ENCODE assay signal across 22 cellular contexts in the genomic region with DNA sequence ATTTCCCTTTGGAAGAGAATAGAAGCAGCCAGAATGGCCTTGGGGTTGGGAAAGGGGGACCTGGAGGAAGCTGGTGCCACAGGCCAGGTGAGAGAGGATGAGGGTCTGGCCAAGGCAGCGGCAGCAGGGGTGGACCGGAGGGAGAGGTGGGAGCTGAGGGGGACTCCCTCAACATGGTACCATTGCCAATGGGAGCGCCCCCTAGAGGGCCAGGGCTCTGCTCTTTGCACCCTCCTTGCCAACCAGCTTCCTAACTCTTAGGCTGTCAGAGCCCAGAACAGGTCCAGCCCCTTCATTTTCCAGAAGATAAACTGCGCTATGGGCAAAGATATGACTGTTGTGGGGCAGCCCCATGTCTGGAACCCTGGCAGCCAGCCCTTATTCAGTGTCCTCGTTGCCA.
DNase-seq lines count a peak whose midpoint lies in the region; ATAC-seq, FAIRE-seq and TF ChIP-seq lines count a peak whose summit lies in the region.
"Had no signal": no experiment of that assay in that cellular context is flagged by ENCODE, and none has a peak within 500 bp of the region (broad histone marks: within the 10 kb centered on the region; RNA-seq: fewer than 3 reads in every experiment).

No MANE protein-coding gene starts in this region.

- H3K9me3 ChIP-seq in breast epithelium (no peaks in the 10 kb centered on the region), H1 (ENCODE audit: insufficient read depth in 2 of 2, low read depth in 1 of 2, low read length in 1 of 2) (no peaks in the 10 kb centered on the region)

- no peaks in the 10 kb centered on the region for H3K36me3 ChIP-seq in breast epithelium
- H3K36me3 ChIP-seq in H1 (ENCODE audit: control insufficient read depth in 2 of 4, insufficient read depth in 4 of 4, low read length in 3 of 4), result no peaks in the 10 kb centered on the region; a peak in 1 of 8 replicates

- TF ChIP-seq POLR2A in breast epithelium (IDR thresholded peaks at IDR 0.05) (no peak), NB4 (IDR thresholded peaks at IDR 0.05; ENCODE audit: extremely low read depth, insufficient read length) (no peak), H1 (IDR thresholded peaks at IDR 0.05; ENCODE audit: control extremely low read depth in 1 of 2, low read depth in 2 of 2, low read length in 2 of 2) (no peak)

- H2AFZ ChIP-seq in H1 (ENCODE audit: low read length), result no peak overlapping the region

- H3K4me1 ChIP-seq in breast epithelium, result no peaks in the 10 kb centered on the region
- peaks cover 0 to 7% (median 2%) of the 10 kb centered on the region in 4 experiments; a peak in 2 of 7 replicates for H3K4me1 ChIP-seq in H1 (replicated peaks in 1 of 4; ENCODE audit: control insufficient read depth in 3 of 4, insufficient read depth in 4 of 4, low read length in 3 of 4)

- no peak overlapping the region for H2BK120ac ChIP-seq in H1 (replicated peaks; ENCODE audit: low read depth, low read length)

- H3K79me2 ChIP-seq in H1 (ENCODE audit: control insufficient read depth in 1 of 2, insufficient read depth in 2 of 2, low read length in 2 of 2), result no peaks in the 10 kb centered on the region

- no peak for DNase-seq in MCF 10A (ENCODE audit: unreplicated experiment)
- DNase-seq in breast epithelium (ENCODE audit: low spot score in 2 of 2), result no peak
- no peak for DNase-seq in NB4 (ENCODE audit: low read depth)
- DNase-seq in H1 (ENCODE audit: low read depth in 1 of 2, low spot score in 2 of 2), result peak in 1 of 2 experiments; percentile 83
- DNase-seq in mucosa of gallbladder (ENCODE audit: low spot score), result no peak
- DNase-seq in glutamatergic neuron, result no peak
- no peak for DNase-seq in NCI-H1417 (lab: John Stamatoyannopoulos, UW)
- no peak for DNase-seq in activated CD8-positive, alpha-beta T cell treated with anti-CD3 and anti-CD28 coated beads, Interleukin-2, amount 10 ng/mL, durations not matched to agents 7 days and 5 days
- DNase-seq: activated CD4-positive, CD25-positive, alpha-beta regulatory T cell treated with anti-CD3 and anti-CD28 coated beads, Interleukin-2, amount 50 U/mL, for 72 hours; activated effector memory CD4-positive, alpha-beta T cell treated with Interleukin-2 at 50 U/mL for 16 hours; CD4-positive, CD25-positive, alpha-beta regulatory T cell; central memory CD4-positive, alpha-beta T cell; DMS153; KG1; NCI-H1436; NK-92 treated with Interleukin-12 subunit alpha and Interleukin-12 subunit beta, amount 100 ng/mL, for 24 hours; right cardiac atrium; T-helper 17 cell had no signal

- H3K27me3 ChIP-seq in breast epithelium, result no peaks in the 10 kb centered on the region
- H3K27me3 ChIP-seq in H1 (replicated peaks in 1 of 4; ENCODE audit: control insufficient read depth in 3 of 4, extremely low read depth in 1 of 4, insufficient read depth in 3 of 4, low read length in 3 of 4), result no peaks in the 10 kb centered on the region

- no peak overlapping the region for H2BK12ac ChIP-seq in H1 (ENCODE audit: low read depth, low read length)

- no peak overlapping the region for H2BK15ac ChIP-seq in H1 (ENCODE audit: low read length)

- intact Hi-C loops in MCF 10A (cut with micrococcal nuclease) (no loop called here), breast epithelium (cut with DNase I; ENCODE audit: low total_unique reads) (no loop called here)

- H3K27me3 Mint-ChIP-seq in MCF 10A (ENCODE audit: insufficient read depth, unreplicated experiment), result peaks cover 39% of the 10 kb centered on the region
- H3K27me3 Mint-ChIP-seq in glutamatergic neuron (ENCODE audit: unreplicated experiment), result peaks cover 4% of the 10 kb centered on the region
- peaks cover 6% of the 10 kb centered on the region for H3K27me3 Mint-ChIP-seq in activated CD8-positive, alpha-beta T cell treated with anti-CD3 and anti-CD28 coated beads, Interleukin-2, amount 10 ng/mL, durations not matched to agents 7 days and 5 days (ENCODE audit: low read depth)

- no peak overlapping the region for H3K4ac ChIP-seq in H1 (replicated peaks; ENCODE audit: insufficient read length, low read depth, low read length)

- no peak overlapping the region for H3K4me3 ChIP-seq in breast epithelium
- H3K4me3 ChIP-seq in NB4 (ENCODE audit: low read depth, low read length), result no peak overlapping the region
- no peak overlapping the region for H3K4me3 ChIP-seq in H1 (ENCODE audit: extremely low read depth in 1 of 4, insufficient read depth in 2 of 4, low read depth in 3 of 4, low read length in 4 of 4)

- H3K4me1 Mint-ChIP-seq in MCF 10A (ENCODE audit: insufficient read depth, unreplicated experiment), result no peaks in the 10 kb centered on the region
- peaks cover 1% of the 10 kb centered on the region for H3K4me1 Mint-ChIP-seq in glutamatergic neuron (ENCODE audit: low read depth, unreplicated experiment)
- no peaks in the 10 kb centered on the region for H3K4me1 Mint-ChIP-seq in activated CD8-positive, alpha-beta T cell treated with anti-CD3 and anti-CD28 coated beads, Interleukin-2, amount 10 ng/mL, durations not matched to agents 7 days and 5 days (ENCODE audit: low read depth)
- H3K4me1 Mint-ChIP-seq: CD4-positive, CD25-positive, alpha-beta regulatory T cell had no signal

- H3K27ac ChIP-seq in breast epithelium (no peak overlapping the region), H1 (ENCODE audit: low read depth, low read length) (no peak overlapping the region)
- H3K27ac ChIP-seq: HL-60 had no signal

- H4K91ac ChIP-seq in H1 (replicated peaks; ENCODE audit: insufficient read length, low read length), result no peak overlapping the region

- WGBS in H1 (ENCODE audit: extremely low coverage in 1 of 2, insufficient coverage in 1 of 2, insufficient read length in 1 of 2, insufficient replicate concordance in 2 of 2, low coverage in 1 of 2, low lambda C conversion rate in 2 of 2, missing lambda C conversion rate in 1 of 2), 2 experiments, result 69% methylated on average over 5 of the region's 5 CpGs; no CpG with 5 or more reads in 1 of the 2 experiments

- no TSS peak for BruUV-seq in MCF 10A (replicated peaks; lab: Mats Ljungman, UMichigan)

- H3K4me3 Mint-ChIP-seq in MCF 10A (ENCODE audit: unreplicated experiment) (no peak overlapping the region), glutamatergic neuron (ENCODE audit: unreplicated experiment) (no peak overlapping the region)
- H3K4me3 Mint-ChIP-seq in activated CD8-positive, alpha-beta T cell treated with anti-CD3 and anti-CD28 coated beads, Interleukin-2, amount 10 ng/mL, durations not matched to agents 7 days and 5 days, result no peak overlapping the region
- H3K4me3 Mint-ChIP-seq: CD4-positive, CD25-positive, alpha-beta regulatory T cell; stimulated activated naive CD8-positive, alpha-beta T cell treated with anti-CD3 and anti-CD28 coated beads, Interleukin-15, Interleukin-2, amounts not matched to agents 100 ng/mL and 50 ng/mL, for 24 hours; T-helper 17 cell; type B pancreatic cell had no signal

- no peak for ATAC-seq in activated CD8-positive, alpha-beta T cell treated with anti-CD3 and anti-CD28 coated beads, Interleukin-2, amount 10 ng/mL, durations not matched to agents 7 days and 5 days
- ATAC-seq: T-helper 17 cell had no signal

- no peak overlapping the region for H4K5ac ChIP-seq in H1 (ENCODE audit: insufficient read length, low read depth, low read length)

- H3K23me2 ChIP-seq in H1 (ENCODE audit: low read depth, low read length), result no peaks in the 10 kb centered on the region

- CTCF ChIA-PET in MCF 10A (lab: Yijun Ruan, JAX) (interaction anchor here (0.7 to 3.7 kb wide), 3 partner anchors 12 to 305 kb away, joined by 3 to 25 read pairs (median 6); no protein-coding TSS in a partner anchor), H1 (lab: Charles Lee; ENCODE audit: partially characterized antibody) (interaction anchor here (0.6 to 17.4 kb wide), 56 partner anchors 11 to 760 kb away, joined by 3 to 300 read pairs (median 5); a partner anchor contains a TSS)
- CTCF ChIA-PET in activated CD8-positive, alpha-beta T cell treated with anti-CD3 and anti-CD28 coated beads, Interleukin-2, amount 10 ng/mL, durations not matched to agents 7 days and 5 days (lab: Charles Lee), result interaction anchor here (1.2 to 2.3 kb wide), 3 partner anchors 10 to 36 kb away, joined by 3 to 8 read pairs (median 4); no protein-coding TSS in a partner anchor

- TF ChIP-seq RAD21 in H1 (IDR thresholded peaks at IDR 0.05 in 1 of 2, conservative IDR thresholded peaks at IDR 0.05 in 1 of 2; ENCODE audit: low read depth in 2 of 2, low read length in 2 of 2), result peak; percentile 24 to 45; a peak in 3 of 4 replicates

- H3K18ac ChIP-seq in H1 (ENCODE audit: extremely low read depth, low read length), result no peak overlapping the region

- no peak overlapping the region for H2BK5ac ChIP-seq in H1 (ENCODE audit: low read depth, low read length)

- H3K23ac ChIP-seq in H1 (ENCODE audit: insufficient read length), result no peak overlapping the region

- no peak overlapping the region for H3K56ac ChIP-seq in H1 (replicated peaks; ENCODE audit: insufficient read length, low read depth, low read length)

- POLR2A ChIA-PET in MCF 10A (lab: Yijun Ruan, JAX) (no interaction called here), H1 (lab: Charles Lee; ENCODE audit: partially characterized antibody) (no interaction called here)
- POLR2A ChIA-PET in activated CD8-positive, alpha-beta T cell treated with anti-CD3 and anti-CD28 coated beads, Interleukin-2, amount 10 ng/mL, durations not matched to agents 7 days and 5 days (lab: Charles Lee), result no interaction called here

- FAIRE-seq in H1 (lab: Jason Lieb, UNC), result no peak
- FAIRE-seq: A204.1 had no signal

- no peak for TF ChIP-seq EP300 in H1 (IDR thresholded peaks at IDR 0.05; ENCODE audit: borderline replicate concordance in 1 of 2, low read depth in 2 of 2, low read length in 2 of 2)

- H3K4me2 ChIP-seq in H1 (ENCODE audit: insufficient read depth in 1 of 2, low read depth in 2 of 2, low read length in 2 of 2), result no peak overlapping the region

- H3K9me3 Mint-ChIP-seq in MCF 10A (ENCODE audit: unreplicated experiment) (no peaks in the 10 kb centered on the region), glutamatergic neuron (ENCODE audit: unreplicated experiment) (peaks cover 1% of the 10 kb centered on the region)
- no peaks in the 10 kb centered on the region for H3K9me3 Mint-ChIP-seq in activated CD8-positive, alpha-beta T cell treated with anti-CD3 and anti-CD28 coated beads, Interleukin-2, amount 10 ng/mL, durations not matched to agents 7 days and 5 days (ENCODE audit: insufficient read depth)
- H3K9me3 Mint-ChIP-seq: CD4-positive, CD25-positive, alpha-beta regulatory T cell; stimulated activated naive CD8-positive, alpha-beta T cell treated with anti-CD3 and anti-CD28 coated beads, Interleukin-15, Interleukin-2, amounts not matched to agents 100 ng/mL and 50 ng/mL, for 24 hours; type B pancreatic cell had no signal

- H3K27ac Mint-ChIP-seq in MCF 10A (ENCODE audit: low read depth, unreplicated experiment) (no peak overlapping the region), glutamatergic neuron (ENCODE audit: unreplicated experiment) (no peak overlapping the region)
- H3K27ac Mint-ChIP-seq in activated CD8-positive, alpha-beta T cell treated with anti-CD3 and anti-CD28 coated beads, Interleukin-2, amount 10 ng/mL, durations not matched to agents 7 days and 5 days, result no peak overlapping the region
- H3K27ac Mint-ChIP-seq: stimulated activated naive CD8-positive, alpha-beta T cell treated with anti-CD3 and anti-CD28 coated beads, Interleukin-15, Interleukin-2, amounts not matched to agents 100 ng/mL and 50 ng/mL, for 24 hours; T-helper 17 cell; type B pancreatic cell had no signal

- TF ChIP-seq CTCF in MCF 10A (IDR thresholded peaks at IDR 0.05; ENCODE audit: unreplicated experiment), result peak; percentile 31
- no peak for TF ChIP-seq CTCF in breast epithelium (IDR thresholded peaks at IDR 0.05)
- TF ChIP-seq CTCF in NB4 (IDR thresholded peaks at IDR 0.05; ENCODE audit: low read depth, low read length), result peak; percentile 59
- TF ChIP-seq CTCF in H1 (IDR thresholded peaks at IDR 0.05; ENCODE audit: control extremely low read depth in 1 of 3, insufficient read depth in 1 of 3, low read depth in 1 of 3, low read length in 3 of 3), result peak; percentile 60 to 77 (median 74)
- TF ChIP-seq CTCF in glutamatergic neuron (IDR thresholded peaks at IDR 0.05; ENCODE audit: partially characterized antibody, unreplicated experiment), result no peak

- no peak overlapping the region for H3K14ac ChIP-seq in H1 (ENCODE audit: insufficient read length)

- H2AK5ac ChIP-seq in H1 (ENCODE audit: low read depth, low read length), result no peak overlapping the region

- H3K9ac ChIP-seq in H1 (replicated peaks in 1 of 4; ENCODE audit: extremely low read depth in 1 of 4, low read depth in 3 of 4, low read length in 3 of 4), result no peak overlapping the region

- H4K8ac ChIP-seq in H1 (ENCODE audit: extremely low read depth, insufficient read depth, low read length), result no peak overlapping the region

- H4K20me1 ChIP-seq in H1 (replicated peaks in 1 of 2; ENCODE audit: control insufficient read depth in 1 of 2, insufficient read depth in 2 of 2, low read length in 2 of 2), result no peaks in the 10 kb centered on the region

- no peaks in the 10 kb centered on the region; the same call in 1 of the 2 replicates for H3K79me1 ChIP-seq in H1 (ENCODE audit: low read depth, low read length)

- H2BK20ac ChIP-seq in H1 (ENCODE audit: low read length), result peak overlapping the region; percentile 61; the same call in 1 of the 2 replicates

- H3K36me3 Mint-ChIP-seq in MCF 10A (ENCODE audit: insufficient read depth, unreplicated experiment) (no peaks in the 10 kb centered on the region), glutamatergic neuron (ENCODE audit: unreplicated experiment) (peaks cover 5% of the 10 kb centered on the region)
- no peaks in the 10 kb centered on the region for H3K36me3 Mint-ChIP-seq in activated CD8-positive, alpha-beta T cell treated with anti-CD3 and anti-CD28 coated beads, Interleukin-2, amount 10 ng/mL, durations not matched to agents 7 days and 5 days (ENCODE audit: low read depth)
- H3K36me3 Mint-ChIP-seq: CD4-positive, CD25-positive, alpha-beta regulatory T cell; type B pancreatic cell had no signal

Comparison
In these comparisons a context has a peak if more than half of its experiments do, and no peak if none do; other contexts are left out.
1. CTCF ChIP-seq: peak in MCF 10A (single experiment), NB4 (single experiment) and H1 (3 of 3); none in breast epithelium (0 of 3) and glutamatergic neuron (single experiment).